Comparison of ENCODE assay signal across 8 cellular contexts in the genomic region with DNA sequence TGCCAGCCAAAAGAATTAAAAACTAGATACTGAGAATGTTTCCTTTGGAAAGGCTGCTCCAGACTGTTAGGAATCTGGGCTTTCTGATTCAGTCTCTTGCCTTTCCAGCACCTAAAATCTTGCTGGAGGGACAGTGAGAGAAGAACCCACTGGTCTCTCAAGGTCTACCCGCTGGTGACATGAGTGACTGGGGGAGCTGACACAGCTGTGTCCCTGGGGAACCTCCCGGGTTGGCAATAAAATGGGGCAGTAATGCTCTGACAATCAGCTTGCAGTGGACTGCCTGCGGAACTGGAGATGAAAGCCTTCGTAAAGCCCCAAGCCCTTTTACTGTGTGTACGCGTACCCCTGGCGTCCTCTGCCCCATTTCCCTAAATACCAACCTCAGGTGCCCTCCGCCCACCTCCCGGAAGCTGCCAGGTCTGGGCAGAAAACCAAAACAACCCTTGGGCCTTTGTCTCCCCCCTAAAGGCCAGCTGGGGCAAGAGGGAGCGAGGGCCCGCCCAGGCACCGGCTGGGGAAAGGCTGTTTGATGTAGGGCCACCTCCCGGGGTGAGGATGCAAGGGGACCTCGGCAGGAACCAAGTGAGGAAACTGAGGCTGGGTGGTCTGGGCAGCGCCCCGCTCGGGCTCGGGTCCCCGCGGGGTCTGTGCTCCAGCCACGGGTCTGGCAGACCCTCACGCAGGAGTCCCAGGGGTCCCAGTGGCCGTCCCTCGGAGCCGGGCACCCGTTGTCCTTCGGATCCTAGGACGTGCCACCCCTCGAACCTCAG. TPM values are rescaled to one million over a fixed set of nuclear protein-coding genes. Genes with fewer than 3 reads are reported as not detected.
A peak's percentile ranks its signal among the peaks of the same experiment; 100 is the strongest.
DNase-seq lines count a peak whose midpoint lies in the region; ATAC-seq and TF ChIP-seq lines count a peak whose summit lies in the region.

No MANE protein-coding gene starts in this region.

- H3K27ac Mint-ChIP-seq in CD8-positive, alpha-beta T cell = peak overlapping the region; percentile 79

- peak overlapping the region; percentile 96 for H3K9ac ChIP-seq in HUES6 (ENCODE audit: low read length)
- H3K9ac ChIP-seq in rectal smooth muscle tissue (ENCODE audit: low read length) = peak overlapping the region; percentile 19

- POLR2A ChIA-PET in CD8-positive, alpha-beta T cell (lab: Charles Lee) = interaction anchor here (1.6 to 1.7 kb wide), 2 partner anchors 19 to 43 kb away, joined by 4 to 8 read pairs; no protein-coding TSS in a partner anchor

- no peak for TF ChIP-seq CTCF in CD8-positive, alpha-beta T cell (IDR thresholded peaks at IDR 0.05)
- no peak for TF ChIP-seq CTCF in fibroblast of villous mesenchyme (IDR thresholded peaks at IDR 0.05; ENCODE audit: insufficient read depth, low read depth, low read length)

- DNase-seq in CD8-positive, alpha-beta T cell = peak in 3 of 7 experiments; percentile 8 to 54 (median 24)
- DNase-seq in activated T-cell treated with anti-CD3 and anti-CD28 coated beads, Interleukin-2, amount 50 U/mL, for 1 hour = peak; percentile 30
- DNase-seq in fibroblast of villous mesenchyme (ENCODE audit: low read depth) = no peak
- DNase-seq in germinal center (ENCODE audit: low spot score) = no peak

- H3K4me1 Mint-ChIP-seq in CD8-positive, alpha-beta T cell (ENCODE audit: low read depth) = peaks cover 43% of the 10 kb centered on the region

- CTCF ChIA-PET in CD8-positive, alpha-beta T cell (lab: Charles Lee) = interaction anchor here (1.6 kb wide), 1 partner anchor 42 kb away, joined by 4 read pairs; no protein-coding TSS in a partner anchor

- intact Hi-C loops in CD8-positive, alpha-beta T cell (cut with DNase I, micrococcal nuclease) = loop anchor here (1.0 to 5.0 kb wide), 12 partner anchors 19 to 786 kb away; partner anchors contain the start of genes CDKN1C (in 2 of the 2), NAP1L4 (in 2 of the 2), TSSC4 (in 2 of the 2) and CD81 (in 1 of the 2)

- peaks cover 17% of the 10 kb centered on the region for H3K4me1 ChIP-seq in CD8-positive, alpha-beta T cell (ENCODE audit: insufficient read depth, low read length)
- H3K4me1 ChIP-seq in HUES6 (ENCODE audit: control insufficient read depth, insufficient read depth, low read length) (peaks cover 27% of the 10 kb centered on the region), rectal smooth muscle tissue (ENCODE audit: control insufficient read depth, insufficient read depth, low read length) (no peaks in the 10 kb centered on the region)

- peak overlapping the region; percentile 93 for H3K4me3 ChIP-seq in CD8-positive, alpha-beta T cell (ENCODE audit: low read depth, low read length)
- H3K4me3 ChIP-seq in HUES6 (ENCODE audit: low read depth, low read length) = peak overlapping the region; percentile 94
- H3K4me3 ChIP-seq in fibroblast of villous mesenchyme (ENCODE audit: low read depth, low read length) = peak overlapping the region; percentile 87
- H3K4me3 ChIP-seq in rectal smooth muscle tissue (ENCODE audit: low read length) = peak overlapping the region; percentile 95

- H3K36me3 ChIP-seq in CD8-positive, alpha-beta T cell (ENCODE audit: insufficient read depth, low read length) = no peaks in the 10 kb centered on the region
- H3K36me3 ChIP-seq in HUES6 (ENCODE audit: control insufficient read depth, insufficient read depth, low read length) = peaks cover 12% of the 10 kb centered on the region
- peaks cover 6% of the 10 kb centered on the region for H3K36me3 ChIP-seq in rectal smooth muscle tissue (ENCODE audit: control insufficient read depth, insufficient read depth, low read length)

- H3K4me3 Mint-ChIP-seq in CD8-positive, alpha-beta T cell = peak overlapping the region; percentile 87

- H3K27ac ChIP-seq in CD8-positive, alpha-beta T cell (ENCODE audit: low read depth, low read length) = peak overlapping the region; percentile 73
- H3K27ac ChIP-seq in HUES6 (ENCODE audit: low read depth, low read length) = peak overlapping the region; percentile 88
- H3K27ac ChIP-seq in rectal smooth muscle tissue (ENCODE audit: low read depth, low read length) = peak overlapping the region; percentile 86

- no peaks in the 10 kb centered on the region for H3K27me3 Mint-ChIP-seq in CD8-positive, alpha-beta T cell (ENCODE audit: low read depth)

- no peaks in the 10 kb centered on the region for H3K9me3 Mint-ChIP-seq in CD8-positive, alpha-beta T cell

- H3K9me3 ChIP-seq in CD8-positive, alpha-beta T cell (ENCODE audit: low read length) = no peaks in the 10 kb centered on the region
- no peaks in the 10 kb centered on the region for H3K9me3 ChIP-seq in HUES6 (ENCODE audit: control insufficient read depth, insufficient read depth, low read depth, low read length)

- peak; percentile 3 for ATAC-seq in CD8-positive, alpha-beta T cell
- no peak for ATAC-seq in GM18868 (IDR thresholded peaks at IDR 0.05; ENCODE audit: unreplicated experiment)
- ATAC-seq in HG02981 (IDR thresholded peaks at IDR 0.05; ENCODE audit: unreplicated experiment) = no peak

- no peaks in the 10 kb centered on the region for H3K27me3 ChIP-seq in CD8-positive, alpha-beta T cell (ENCODE audit: insufficient read depth, low read length)
- H3K27me3 ChIP-seq in HUES6 (ENCODE audit: control insufficient read depth, insufficient read depth, low read length) (no peaks in the 10 kb centered on the region), rectal smooth muscle tissue (ENCODE audit: control insufficient read depth, insufficient read depth, low read length) (no peaks in the 10 kb centered on the region)

- peaks cover 15% of the 10 kb centered on the region for H3K36me3 Mint-ChIP-seq in CD8-positive, alpha-beta T cell

RNA-seq across cellular contexts. Expression of gene CARS1, which starts 0.7 kb away (rescaled TPM):
- total RNA-seq in CD8-positive, alpha-beta T cell = 10 to 100 TPM; 34.2 to 34.7 TPM
- total RNA-seq in fibroblast of villous mesenchyme = 68.2 and 87.6 TPM in 2 replicates
